In genomic region chr20:41058007-41058673, GRCh38 we compare ENCODE assay signal across 10 cellular contexts. TPM values are rescaled to one million over a fixed set of nuclear protein-coding genes. Genes with fewer than 3 reads are reported as not detected.
DNase-seq lines count a peak whose midpoint lies in the region; ATAC-seq, FAIRE-seq and TF ChIP-seq lines count a peak whose summit lies in the region.
"Had no signal": no experiment of that assay in that cellular context is flagged by ENCODE, and none has a peak within 500 bp of the region (broad histone marks: within the 10 kb centered on the region; RNA-seq: fewer than 3 reads in every experiment).

No MANE protein-coding gene starts in this region.

- H3K4me1 Mint-ChIP-seq in natural killer cell treated with Interleukin-12 subunit alpha and Interleukin-12 subunit beta and Interleukin-15 and Interleukin-18, amount 100 ng/mL, for 72 hours (ENCODE audit: low read depth in 2 of 2), result peaks cover 36 to 48% of the 10 kb centered on the region in 2 donors
- peaks cover 45 to 50% of the 10 kb centered on the region in 2 donors for H3K4me1 Mint-ChIP-seq in natural killer cell
- peaks cover 65% of the 10 kb centered on the region for H3K4me1 Mint-ChIP-seq in activated T-cell treated with anti-CD3 and anti-CD28 coated beads, Interleukin-2, amount 50 U/mL, for 4 hours (ENCODE audit: low read depth)

- FAIRE-seq in urothelium cell line (lab: Jason Lieb, UNC), result no peak

- intact Hi-C loops in natural killer cell (cut with micrococcal nuclease), result no loop called here

- no peak for TF ChIP-seq CTCF in natural killer cell (IDR thresholded peaks at IDR 0.05)
- no peak for TF ChIP-seq CTCF in hepatocyte (IDR thresholded peaks at IDR 0.05; ENCODE audit: poor library complexity)

- H3K36me3 Mint-ChIP-seq in natural killer cell treated with Interleukin-12 subunit alpha and Interleukin-12 subunit beta and Interleukin-15 and Interleukin-18, amount 100 ng/mL, for 72 hours, result peaks cover 16% of the 10 kb centered on the region
- H3K36me3 Mint-ChIP-seq in natural killer cell, result no peaks in the 10 kb centered on the region
- H3K36me3 Mint-ChIP-seq in activated T-cell treated with anti-CD3 and anti-CD28 coated beads, Interleukin-2, amount 50 U/mL, for 4 hours (ENCODE audit: insufficient read depth), result peaks cover 40% of the 10 kb centered on the region

- H3K27ac Mint-ChIP-seq in natural killer cell treated with Interleukin-12 subunit alpha and Interleukin-12 subunit beta and Interleukin-15 and Interleukin-18, amount 100 ng/mL, for 72 hours, result peak overlapping the region in 1 of 2 donors; percentile 37
- no peak overlapping the region for H3K27ac Mint-ChIP-seq in natural killer cell

- H3K4me3 Mint-ChIP-seq in natural killer cell treated with Interleukin-12 subunit alpha and Interleukin-12 subunit beta and Interleukin-15 and Interleukin-18, amount 100 ng/mL, for 72 hours, result no peak overlapping the region
- H3K4me3 Mint-ChIP-seq in natural killer cell, result no peak overlapping the region
- no peak overlapping the region for H3K4me3 Mint-ChIP-seq in activated T-cell treated with anti-CD3 and anti-CD28 coated beads, Interleukin-2, amount 50 U/mL, for 4 hours

- no peaks in the 10 kb centered on the region for H3K27me3 Mint-ChIP-seq in natural killer cell treated with Interleukin-12 subunit alpha and Interleukin-12 subunit beta and Interleukin-15 and Interleukin-18, amount 100 ng/mL, for 72 hours
- no peaks in the 10 kb centered on the region for H3K27me3 Mint-ChIP-seq in natural killer cell (ENCODE audit: low read depth in 2 of 2)
- no peaks in the 10 kb centered on the region for H3K27me3 Mint-ChIP-seq in activated T-cell treated with anti-CD3 and anti-CD28 coated beads, Interleukin-2, amount 50 U/mL, for 4 hours (ENCODE audit: low read depth)

- no peaks in the 10 kb centered on the region for H3K9me3 ChIP-seq in hepatocyte (ENCODE audit: low read depth)

- no peak overlapping the region for H3K4me3 ChIP-seq in hepatocyte
- H3K4me3 ChIP-seq: spleen had no signal

- no peak for DNase-seq in natural killer cell treated with Interleukin-12 subunit alpha and Interleukin-12 subunit beta and Interleukin-15 and Interleukin-18, amount 100 ng/mL, for 72 hours (ENCODE audit: low spot score)
- DNase-seq in natural killer cell (no peak), hepatocyte (ENCODE audit: low spot score) (peak; percentile 47), urothelium cell line (ENCODE audit: low spot score) (peak; percentile 32)
- no peak for DNase-seq in activated T-cell treated with anti-CD3 and anti-CD28 coated beads, Interleukin-2, amount 50 U/mL, for 4 hours
- DNase-seq: NCI-H1105, spleen had no signal

- peaks cover 7% of the 10 kb centered on the region for H3K9me3 Mint-ChIP-seq in natural killer cell treated with Interleukin-12 subunit alpha and Interleukin-12 subunit beta and Interleukin-15 and Interleukin-18, amount 100 ng/mL, for 72 hours
- H3K9me3 Mint-ChIP-seq in natural killer cell, result no peaks in the 10 kb centered on the region
- peaks cover 6% of the 10 kb centered on the region for H3K9me3 Mint-ChIP-seq in activated T-cell treated with anti-CD3 and anti-CD28 coated beads, Interleukin-2, amount 50 U/mL, for 4 hours

- H3K36me3 ChIP-seq in hepatocyte (replicated peaks; ENCODE audit: insufficient read depth, low read depth), result peaks cover 7% of the 10 kb centered on the region

- peak overlapping the region; percentile 33 for H3K27ac ChIP-seq in hepatocyte

- H3K9me2 ChIP-seq in hepatocyte (replicated peaks; ENCODE audit: insufficient read depth), result no peaks in the 10 kb centered on the region

- peaks cover 78% of the 10 kb centered on the region for H4K20me1 ChIP-seq in hepatocyte (ENCODE audit: insufficient read depth, poor library complexity, severe bottlenecking)

- ATAC-seq in natural killer cell treated with Interleukin-12 subunit alpha and Interleukin-12 subunit beta and Interleukin-15 and Interleukin-18, amount 100 ng/mL, for 72 hours, result peak; percentile 59 to 64
- ATAC-seq in natural killer cell, result no peak
- ATAC-seq in activated T-cell treated with anti-CD3 and anti-CD28 coated beads, Interleukin-2, amount 50 U/mL, for 4 hours, result peak; percentile 87 to 92
- ATAC-seq in HG03196 (IDR thresholded peaks at IDR 0.05; ENCODE audit: unreplicated experiment), result no peak
- no peak for ATAC-seq in HG02981 (IDR thresholded peaks at IDR 0.05; ENCODE audit: unreplicated experiment)
- no peak for ATAC-seq in GM18873 (IDR thresholded peaks at IDR 0.05; ENCODE audit: low FRiP score, unreplicated experiment)

- H3K27me3 ChIP-seq in hepatocyte, result no peaks in the 10 kb centered on the region
- H3K27me3 ChIP-seq: spleen had no signal

- no peak overlapping the region for H2AFZ ChIP-seq in hepatocyte

- H3K79me2 ChIP-seq in hepatocyte, result peaks cover 100% of the 10 kb centered on the region

- H3K4me1 ChIP-seq in hepatocyte (ENCODE audit: insufficient read depth), result peaks cover 22% of the 10 kb centered on the region

- H3K4me2 ChIP-seq in hepatocyte, result no peak overlapping the region

- WGBS in hepatocyte (ENCODE audit: low lambda C conversion rate, missing lambda C conversion rate), result 81% methylated on average over 2 of the region's 2 CpGs

RNA-seq across cellular contexts. Expression of gene TOP1, which starts 29.5 kb away (rescaled TPM):
- total RNA-seq in natural killer cell treated with Interleukin-12 subunit alpha and Interleukin-12 subunit beta and Interleukin-15 and Interleukin-18, amount 100 ng/mL, for 72 hours, result 10 to 100 TPM; 77.5 to 81.2 TPM
- total RNA-seq in natural killer cell (10 to 100 TPM; 32.2 to 36.3 (median 36.3) TPM), hepatocyte (38.2 and 39.9 TPM in 2 replicates)
- 100 to 1,000 TPM; 117 to 131 (median 121) TPM for total RNA-seq in activated T-cell treated with anti-CD3 and anti-CD28 coated beads, Interleukin-2, amount 50 U/mL, for 4 hours
- polyA plus RNA-seq in hepatocyte, result 28.3 and 33.3 TPM in 2 replicates

Comparison
In these comparisons a context has a peak if more than half of its experiments do, and no peak if none do; other contexts are left out.
1. ATAC-seq: peak in natural killer cell treated with Interleukin-12 subunit alpha and Interleukin-12 subunit beta and Interleukin-15 and Interleukin-18, amount 100 ng/mL, for 72 hours (2 of 2) and activated T-cell treated with anti-CD3 and anti-CD28 coated beads, Interleukin-2, amount 50 U/mL, for 4 hours (2 of 2); none in natural killer cell (0 of 3), HG03196 (single experiment), HG02981 (single experiment) and GM18873 (single experiment).
2. DNase-seq: peak in hepatocyte (single experiment) and urothelium cell line (single experiment); none in natural killer cell treated with Interleukin-12 subunit alpha and Interleukin-12 subunit beta and Interleukin-15 and Interleukin-18, amount 100 ng/mL, for 72 hours (single experiment), natural killer cell (single experiment) and activated T-cell treated with anti-CD3 and anti-CD28 coated beads, Interleukin-2, amount 50 U/mL, for 4 hours (single experiment).